Comparison of ENCODE assay signal across 17 cellular contexts in genomic region chr6:133254552-133255228, GRCh38. TPM values are rescaled to one million over a fixed set of nuclear protein-coding genes. Genes with fewer than 3 reads are reported as not detected.
DNase-seq lines count a peak whose midpoint lies in the region; ATAC-seq lines count a peak whose summit lies in the region.
"Had no signal": no experiment of that assay in that cellular context is flagged by ENCODE, and none has a peak within 500 bp of the region (broad histone marks: within the 10 kb centered on the region; RNA-seq: fewer than 3 reads in every experiment).

No MANE protein-coding gene starts in this region.

- H3K4me1 Mint-ChIP-seq in activated naive CD8-positive, alpha-beta T cell treated with anti-CD3 and anti-CD28 coated beads, Interleukin-2, amount 50 U/mL, for 24 hours, result no peaks in the 10 kb centered on the region
- H3K4me1 Mint-ChIP-seq: activated naive CD8-positive, alpha-beta T cell treated with anti-CD3 and anti-CD28 coated beads for 36 hours; CD4-positive, alpha-beta memory T cell; IgD-negative memory B cell; naive thymus-derived CD8-positive, alpha-beta T cell had no signal

- H3K9me3 Mint-ChIP-seq in activated naive CD8-positive, alpha-beta T cell treated with anti-CD3 and anti-CD28 coated beads, Interleukin-2, amount 50 U/mL, for 24 hours, result no peaks in the 10 kb centered on the region
- H3K9me3 Mint-ChIP-seq: activated naive CD8-positive, alpha-beta T cell treated with anti-CD3 and anti-CD28 coated beads for 36 hours; CD4-positive, alpha-beta memory T cell had no signal

- H3K4me3 Mint-ChIP-seq in activated naive CD8-positive, alpha-beta T cell treated with anti-CD3 and anti-CD28 coated beads, Interleukin-2, amount 50 U/mL, for 24 hours, result no peak overlapping the region
- H3K4me3 Mint-ChIP-seq: activated naive CD8-positive, alpha-beta T cell treated with anti-CD3 and anti-CD28 coated beads for 36 hours; CD4-positive, alpha-beta memory T cell; IgD-negative memory B cell; naive thymus-derived CD8-positive, alpha-beta T cell had no signal

- no peak overlapping the region for H3K27ac Mint-ChIP-seq in activated naive CD8-positive, alpha-beta T cell treated with anti-CD3 and anti-CD28 coated beads, Interleukin-2, amount 50 U/mL, for 24 hours
- H3K27ac Mint-ChIP-seq: activated naive CD8-positive, alpha-beta T cell treated with anti-CD3 and anti-CD28 coated beads for 36 hours; CD4-positive, alpha-beta memory T cell; IgD-negative memory B cell; naive thymus-derived CD8-positive, alpha-beta T cell had no signal

- H3K36me3 Mint-ChIP-seq in activated naive CD8-positive, alpha-beta T cell treated with anti-CD3 and anti-CD28 coated beads, Interleukin-2, amount 50 U/mL, for 24 hours (ENCODE audit: low read depth), result no peaks in the 10 kb centered on the region
- H3K36me3 Mint-ChIP-seq: activated naive CD8-positive, alpha-beta T cell treated with anti-CD3 and anti-CD28 coated beads for 36 hours; CD4-positive, alpha-beta memory T cell; IgD-negative memory B cell; naive thymus-derived CD8-positive, alpha-beta T cell had no signal

- peaks cover 3% of the 10 kb centered on the region for H3K27me3 Mint-ChIP-seq in activated naive CD8-positive, alpha-beta T cell treated with anti-CD3 and anti-CD28 coated beads, Interleukin-2, amount 50 U/mL, for 24 hours
- H3K27me3 Mint-ChIP-seq: IgD-negative memory B cell had no signal

- peak; percentile 35 for DNase-seq in Daoy (ENCODE audit: low read depth)
- peak; percentile 16 for DNase-seq in HPDE6-E6E7 (ENCODE audit: extremely low spot score)
- DNase-seq in amniotic epithelial cell (ENCODE audit: low read depth), result peak; percentile 51
- DNase-seq in iris pigment epithelial cell (ENCODE audit: low read depth), result peak; percentile 82
- DNase-seq in activated naive CD8-positive, alpha-beta T cell treated with anti-CD3 and anti-CD28 coated beads, Interleukin-2, amount 50 U/mL, for 24 hours, result no peak
- no peak for DNase-seq in NCI-H1930 (lab: John Stamatoyannopoulos, UW)
- DNase-seq in NCI-H1105 (lab: John Stamatoyannopoulos, UW), result no peak
- DNase-seq: activated CD8-positive, alpha-beta memory T cell treated with anti-CD3 and anti-CD28 coated beads for 24 hours; activated naive CD8-positive, alpha-beta T cell treated with anti-CD3 and anti-CD28 coated beads for 36 hours; CD4-positive, alpha-beta memory T cell; glutamatergic neuron; left cardiac atrium; naive thymus-derived CD8-positive, alpha-beta T cell; right cardiac atrium had no signal

- no peak for ATAC-seq in activated naive CD8-positive, alpha-beta T cell treated with anti-CD3 and anti-CD28 coated beads, Interleukin-2, amount 50 U/mL, for 24 hours
- ATAC-seq in GM18520 (IDR thresholded peaks at IDR 0.05; ENCODE audit: unreplicated experiment), result no peak
- ATAC-seq: left cardiac atrium; naive thymus-derived CD8-positive, alpha-beta T cell; Panc1; right cardiac atrium had no signal

RNA-seq across cellular contexts. Expression of gene EYA4, which starts 13.5 kb away (rescaled TPM):
- 14.7 and 16.3 TPM in 2 replicates for total RNA-seq in Daoy (2014; rRNA removed; shearing (Covaris generic))
- total RNA-seq: activated naive CD8-positive, alpha-beta T cell treated with anti-CD3 and anti-CD28 coated beads for 36 hours; CD4-positive, alpha-beta memory T cell; naive thymus-derived CD8-positive, alpha-beta T cell had no signal

Comparison
In these comparisons a context has a peak if more than half of its experiments do, and no peak if none do; other contexts are left out.
1. DNase-seq: peak in Daoy (single experiment), HPDE6-E6E7 (single experiment), amniotic epithelial cell (single experiment) and iris pigment epithelial cell (single experiment); none in activated naive CD8-positive, alpha-beta T cell treated with anti-CD3 and anti-CD28 coated beads, Interleukin-2, amount 50 U/mL, for 24 hours (single experiment), NCI-H1930 (0 of 2) and NCI-H1105 (single experiment).